Comparison of ENCODE assay signal across 18 cellular contexts in genomic region chr7:132117181-132117580, GRCh38.
DNase-seq lines count a peak whose midpoint lies in the region; ATAC-seq, FAIRE-seq and TF ChIP-seq lines count a peak whose summit lies in the region.
"Had no signal": no experiment of that assay in that cellular context is flagged by ENCODE, and none has a peak within 500 bp of the region (broad histone marks: within the 10 kb centered on the region; RNA-seq: fewer than 3 reads in every experiment).

No MANE protein-coding gene starts in this region.

- H3K9me3 Mint-ChIP-seq in astrocyte (ENCODE audit: unreplicated experiment) = peaks cover 2% of the 10 kb centered on the region
- H3K9me3 Mint-ChIP-seq: WTC11 had no signal

- peaks cover 18% of the 10 kb centered on the region for H3K4me1 ChIP-seq in astrocyte (ENCODE audit: insufficient read depth, low read length)
- H3K4me1 ChIP-seq: prostate gland, upper lobe of right lung had no signal

- no peak for ATAC-seq in activated CD4-positive, CD25-positive, alpha-beta regulatory T cell treated with anti-CD3 and anti-CD28 coated beads, Interleukin-2, amount 50 U/mL, for 24 hours
- no peak for ATAC-seq in GM18519 (IDR thresholded peaks at IDR 0.05; ENCODE audit: low FRiP score, unreplicated experiment)
- ATAC-seq: upper lobe of right lung, WTC11 had no signal

- no peak for TF ChIP-seq CTCF in astrocyte (IDR thresholded peaks at IDR 0.05; ENCODE audit: insufficient read depth, low read depth, low read length)

- H3K4me3 Mint-ChIP-seq in astrocyte (ENCODE audit: unreplicated experiment) = no peak overlapping the region
- H3K4me3 Mint-ChIP-seq: activated naive CD8-positive, alpha-beta T cell; WTC11 had no signal

- peak; percentile 43 for DNase-seq in AG08396 (ENCODE audit: low spot score)
- peak; percentile 90 for DNase-seq in HT1080 (ENCODE audit: low read depth)
- peak; percentile 78 for DNase-seq in astrocyte (ENCODE audit: low read depth)
- DNase-seq in hepatic stellate cell (ENCODE audit: low spot score) = peak; percentile 17
- DNase-seq in iPS-NIHi7 (ENCODE audit: extremely low spot score) = no peak
- DNase-seq in NCI-H187 (lab: John Stamatoyannopoulos, UW) = no peak
- DNase-seq: activated CD8-positive, alpha-beta memory T cell treated with anti-CD3 and anti-CD28 coated beads, Interleukin-2, amount 50 U/mL, for 4 hours; cortex of kidney; DND-41; kidney; NCI-H2171; stimulated activated CD4-positive, alpha-beta T cell treated with anti-CD3 and anti-CD28 coated beads, Interleukin-1b, Interleukin-23, amount 100 ng/mL, for 48 hours; upper lobe of right lung had no signal

- H3K4me3 ChIP-seq in astrocyte (ENCODE audit: insufficient read depth, low read depth, low read length) = no peak overlapping the region
- H3K4me3 ChIP-seq: prostate gland, upper lobe of right lung had no signal

- H3K9ac ChIP-seq in astrocyte (ENCODE audit: low read length) = no peak overlapping the region

- no peak overlapping the region for H3K27ac ChIP-seq in astrocyte (ENCODE audit: low read depth, low read length)
- H3K27ac ChIP-seq: prostate gland, upper lobe of right lung had no signal

- no peaks in the 10 kb centered on the region for H3K9me3 ChIP-seq in astrocyte (ENCODE audit: insufficient read depth, low read depth, low read length)
- H3K9me3 ChIP-seq: prostate gland, upper lobe of right lung had no signal

- H2AFZ ChIP-seq in astrocyte (ENCODE audit: low read depth, low read length) = no peak overlapping the region

- peaks cover 9% of the 10 kb centered on the region for H3K27me3 Mint-ChIP-seq in astrocyte (ENCODE audit: low read depth, unreplicated experiment)
- H3K27me3 Mint-ChIP-seq: activated naive CD8-positive, alpha-beta T cell had no signal

- no peaks in the 10 kb centered on the region for H3K79me2 ChIP-seq in astrocyte (ENCODE audit: insufficient read depth, low read length)

- H3K27ac Mint-ChIP-seq in astrocyte (ENCODE audit: unreplicated experiment) = no peak overlapping the region
- H3K27ac Mint-ChIP-seq: activated naive CD8-positive, alpha-beta T cell; WTC11 had no signal

- no peaks in the 10 kb centered on the region for H3K36me3 ChIP-seq in astrocyte (ENCODE audit: insufficient read depth, low read length)
- H3K36me3 ChIP-seq: prostate gland, upper lobe of right lung had no signal

- H4K20me1 ChIP-seq in astrocyte (ENCODE audit: insufficient read depth, low read length) = no peaks in the 10 kb centered on the region

- no peaks in the 10 kb centered on the region for H3K36me3 Mint-ChIP-seq in astrocyte (ENCODE audit: low read depth, unreplicated experiment)
- H3K36me3 Mint-ChIP-seq: activated naive CD8-positive, alpha-beta T cell; WTC11 had no signal

- FAIRE-seq in astrocyte (lab: Jason Lieb, UNC) = no peak
- FAIRE-seq: kidney had no signal

- H3K4me2 ChIP-seq in astrocyte (ENCODE audit: low read length) = no peak overlapping the region

- H3K4me1 Mint-ChIP-seq in astrocyte (ENCODE audit: low read depth, unreplicated experiment) = peaks cover 20% of the 10 kb centered on the region

- no peaks in the 10 kb centered on the region for H3K27me3 ChIP-seq in astrocyte (ENCODE audit: insufficient read depth, low read length)
- H3K27me3 ChIP-seq: upper lobe of right lung had no signal

Comparison
In these comparisons a context has a peak if more than half of its experiments do, and no peak if none do; other contexts are left out.
1. DNase-seq: peak in AG08396 (single experiment), HT1080 (single experiment), astrocyte (single experiment) and hepatic stellate cell (single experiment); none in iPS-NIHi7 (single experiment) and NCI-H187 (0 of 2).